ENCODE assay signal across 31 cellular contexts in genomic region chr14:82451675-82452074, GRCh38.
"Had no signal": no experiment of that assay in that cellular context is flagged by ENCODE, and none has a peak within 500 bp of the region (broad histone marks: within the 10 kb centered on the region; RNA-seq: fewer than 3 reads in every experiment).

No MANE protein-coding gene starts in this region.

- DNase-seq: immature natural killer cell; kidney; left colon; left lung; lower lobe of right lung; mammary epithelial cell; mesenchymal stem cell; naive B cell; natural killer cell; nephron progenitor cell; nucleus accumbens; pancreas; posterior cingulate gyrus; retina; right cardiac atrium; stimulated activated CD4-positive, alpha-beta T cell treated with anti-CD3 and anti-CD28 coated beads, Interleukin-12 subunit alpha, Interleukin-12 subunit beta, amount 100 ng/mL, for 4 hours; stimulated activated CD4-positive, alpha-beta T cell treated with anti-CD3 and anti-CD28 coated beads, Interleukin-15, amount 100 ng/mL, for 24 hours; stimulated activated CD4-positive, alpha-beta T cell treated with anti-CD3 and anti-CD28 coated beads, Interleukin-2, amount 100 ng/mL, for 24 hours; stimulated activated CD4-positive, alpha-beta T cell treated with anti-CD3 and anti-CD28 coated beads, Interleukin-4, amount 100 ng/mL, for 1 hour; stimulated activated naive B cell treated with anti-CD40 and anti-IgM and Interleukin-4, amounts not matched to agents 10 μg/mL and 1 μg/mL and 100 μg/mL, for 72 hours; stimulated activated naive CD8-positive, alpha-beta T cell treated with anti-CD3 and anti-CD28 coated beads, Interleukin-15, Interleukin-2, amounts not matched to agents 100 U/mL and 50 U/mL, for 24 hours; stomach; testis; thyroid gland; transverse colon; upper lobe of left lung had no signal

- H3K27me3 Mint-ChIP-seq: naive B cell; stimulated activated naive B cell treated with anti-CD40 and anti-IgM and Interleukin-4, amounts not matched to agents 10 μg/mL and 1 μg/mL and 100 μg/mL, for 72 hours had no signal

- H3K36me3 ChIP-seq: left lung, lower lobe of right lung, pancreas, prostate gland, stomach, thyroid gland, transverse colon, upper lobe of left lung, vagina had no signal

- H3K4me1 Mint-ChIP-seq: immature natural killer cell; naive B cell; natural killer cell; nephron progenitor cell; stimulated activated naive B cell treated with anti-CD40 and anti-IgM and Interleukin-4, amounts not matched to agents 10 μg/mL and 1 μg/mL and 100 μg/mL, for 72 hours had no signal

- H3K27me3 ChIP-seq: left lung, pancreas, stomach, testis, thyroid gland, transverse colon, upper lobe of left lung, vagina had no signal

- ATAC-seq: left colon; left lung; lower lobe of right lung; natural killer cell; pancreas; right cardiac atrium; sciatic nerve; stimulated activated naive B cell treated with anti-CD40 and anti-IgM and Interleukin-4, amounts not matched to agents 10 μg/mL and 1 μg/mL and 100 μg/mL, for 72 hours; stimulated activated naive CD8-positive, alpha-beta T cell treated with anti-CD3 and anti-CD28 coated beads, Interleukin-15, Interleukin-2, amounts not matched to agents 100 U/mL and 50 U/mL, for 24 hours had no signal

- H3K27ac ChIP-seq: left lung, lower lobe of right lung, pancreas, prostate gland, skin epidermis, stomach, testis, thyroid gland, transverse colon, upper lobe of left lung, vagina had no signal

- H3K9me3 Mint-ChIP-seq: mesothelial cell of epicardium, nephron progenitor cell had no signal

- H3K4me3 ChIP-seq: left lung, lower lobe of right lung, pancreas, prostate gland, skin epidermis, stomach, testis, thyroid gland, transverse colon, upper lobe of left lung, vagina had no signal

- H3K9me3 ChIP-seq: left lung, lower lobe of right lung, pancreas, prostate gland, stomach, testis, thyroid gland, transverse colon, upper lobe of left lung, vagina had no signal

- H3K36me3 Mint-ChIP-seq: immature natural killer cell; mesothelial cell of epicardium; naive B cell; natural killer cell; stimulated activated naive B cell treated with anti-CD40 and anti-IgM and Interleukin-4, amounts not matched to agents 10 μg/mL and 1 μg/mL and 100 μg/mL, for 72 hours had no signal

- H3K4me1 ChIP-seq: left lung, lower lobe of right lung, pancreas, prostate gland, testis, thyroid gland, transverse colon, upper lobe of left lung, vagina had no signal

- H3K4me3 Mint-ChIP-seq: immature natural killer cell; mesothelial cell of epicardium; naive B cell; natural killer cell; nephron progenitor cell; stimulated activated naive B cell treated with anti-CD40 and anti-IgM and Interleukin-4, amounts not matched to agents 10 μg/mL and 1 μg/mL and 100 μg/mL, for 72 hours had no signal

- H3K27ac Mint-ChIP-seq: immature natural killer cell; mesothelial cell of epicardium; naive B cell; natural killer cell; nephron progenitor cell; stimulated activated naive B cell treated with anti-CD40 and anti-IgM and Interleukin-4, amounts not matched to agents 10 μg/mL and 1 μg/mL and 100 μg/mL, for 72 hours had no signal
